In genomic region chr20:4607287-4607713, GRCh38 we compare ENCODE assay signal across 1 cellular context.
TF ChIP-seq lines count a peak whose summit lies in the region.

No MANE protein-coding gene starts in this region.

TF ChIP-seq in HepG2, 621 proteins besides CTCF, POLR2A, EP300 and RAD21 (continued from another document and continues in another):
- no peak for TF ChIP-seq ZHX2 (IDR thresholded peaks at IDR 0.05; ENCODE audit: low read depth)
- TF ChIP-seq ZHX2 (CRISPR knock-in tag; IDR thresholded peaks at IDR 0.05; ENCODE audit: borderline replicate concordance), result no peak
- no peak for TF ChIP-seq ZMYM2 (CRISPR knock-in tag; IDR thresholded peaks at IDR 0.05)
- no peak for TF ChIP-seq ZNF484 (CRISPR knock-in tag; IDR thresholded peaks at IDR 0.05; ENCODE audit: borderline replicate concordance, low read depth)
- TF ChIP-seq HNRNPLL (IDR thresholded peaks at IDR 0.05; ENCODE audit: low read depth, low read length, poor library complexity, severe bottlenecking), result no peak
- no peak for TF ChIP-seq ZNF607 (CRISPR knock-in tag; IDR thresholded peaks at IDR 0.05; ENCODE audit: borderline replicate concordance)
- no peak for TF ChIP-seq ZNF546 (CRISPR knock-in tag; conservative IDR thresholded peaks at IDR 0.05)
- no peak for TF ChIP-seq EZH2 (conservative IDR thresholded peaks at IDR 0.05; ENCODE audit: low read depth, low read length)
- TF ChIP-seq USF2 (IDR thresholded peaks at IDR 0.05; ENCODE audit: low read depth, low read length), result no peak
- TF ChIP-seq USF2 (CRISPR knock-in tag; IDR thresholded peaks at IDR 0.05; ENCODE audit: borderline replicate concordance), result no peak
- no peak for TF ChIP-seq FOSL1 (CRISPR knock-in tag; IDR thresholded peaks at IDR 0.05; ENCODE audit: borderline replicate concordance)
- 0 out of 2 replicates have a peak, but pooled peaks have one; percentile 54 for TF ChIP-seq FOXK1 (CRISPR knock-in tag; IDR thresholded peaks at IDR 0.05; ENCODE audit: borderline replicate concordance, low read depth)
- TF ChIP-seq DBP (CRISPR knock-in tag; IDR thresholded peaks at IDR 0.05; ENCODE audit: not compliant biosample characterization), result no peak
- peak; percentile 25 to 65; a peak in 2 of 4 replicates for TF ChIP-seq NR2F1 (CRISPR knock-in tag; IDR thresholded peaks at IDR 0.05)
- no peak for TF ChIP-seq IRF1 (CRISPR knock-in tag; IDR thresholded peaks at IDR 0.05; ENCODE audit: low read depth)
- no peak for TF ChIP-seq ZNF136 (CRISPR knock-in tag; IDR thresholded peaks at IDR 0.05; ENCODE audit: low read depth)
- no peak for TF ChIP-seq CENPT (CRISPR knock-in tag; IDR thresholded peaks at IDR 0.05; ENCODE audit: low read depth)
- no peak for TF ChIP-seq SMARCE1 (IDR thresholded peaks at IDR 0.05; ENCODE audit: borderline replicate concordance)
- TF ChIP-seq MED13 (CRISPR knock-in tag; IDR thresholded peaks at IDR 0.05), result no peak
- TF ChIP-seq MYNN (CRISPR knock-in tag; IDR thresholded peaks at IDR 0.05; ENCODE audit: low read depth), result no peak
- TF ChIP-seq ZNF274 (CRISPR knock-in tag; IDR thresholded peaks at IDR 0.05), result no peak
- TF ChIP-seq TFDP2 (CRISPR knock-in tag; IDR thresholded peaks at IDR 0.05), result no peak
- TF ChIP-seq AHDC1 (CRISPR knock-in tag; IDR thresholded peaks at IDR 0.05; ENCODE audit: borderline replicate concordance), result no peak
- no peak for TF ChIP-seq ZNF264 (CRISPR knock-in tag; IDR thresholded peaks at IDR 0.05)
- no peak for TF ChIP-seq ZNF788 (CRISPR knock-in tag; IDR thresholded peaks at IDR 0.05; ENCODE audit: borderline replicate concordance)
- 0 out of 2 replicates have a peak, but pooled peaks have one; percentile 39 for TF ChIP-seq ZGPAT (CRISPR knock-in tag; IDR thresholded peaks at IDR 0.05)
- no peak for TF ChIP-seq HDAC6 (IDR thresholded peaks at IDR 0.05; ENCODE audit: low read depth, low read length)
- peak; percentile 51; the same call in 1 of the 2 replicates for TF ChIP-seq RELA (CRISPR knock-in tag; IDR thresholded peaks at IDR 0.05)
- TF ChIP-seq MAFK (conservative IDR thresholded peaks at IDR 0.05 in 1 of 2, IDR thresholded peaks at IDR 0.05 in 1 of 2; ENCODE audit: low read length in 2 of 2), result no peak
- TF ChIP-seq ZNF530 (CRISPR knock-in tag; IDR thresholded peaks at IDR 0.05; ENCODE audit: low read depth), result no peak
- TF ChIP-seq ZNF563 (CRISPR knock-in tag; IDR thresholded peaks at IDR 0.05), result no peak
- TF ChIP-seq RBM39 (IDR thresholded peaks at IDR 0.05; ENCODE audit: low read depth, low read length, poor library complexity, severe bottlenecking), result no peak
- TF ChIP-seq ZNF18 (CRISPR knock-in tag; IDR thresholded peaks at IDR 0.05; ENCODE audit: insufficient replicate concordance), result no peak
- TF ChIP-seq ZNF768 (CRISPR knock-in tag; IDR thresholded peaks at IDR 0.05), result no peak
- TF ChIP-seq NFATC3 (CRISPR knock-in tag; IDR thresholded peaks at IDR 0.05), result no peak
- no peak for TF ChIP-seq ELF4 (CRISPR knock-in tag; IDR thresholded peaks at IDR 0.05; ENCODE audit: borderline replicate concordance)
- no peak for TF ChIP-seq ZNF329 (CRISPR knock-in tag; IDR thresholded peaks at IDR 0.05; ENCODE audit: low read depth)
- TF ChIP-seq CEBPB (IDR thresholded peaks at IDR 0.05; ENCODE audit: borderline replicate concordance, low read depth, low read length), result no peak
- TF ChIP-seq RFXAP (CRISPR knock-in tag; IDR thresholded peaks at IDR 0.05; ENCODE audit: borderline replicate concordance), result no peak
- no peak; the same call in 1 of the 2 replicates for TF ChIP-seq RXRA (CRISPR knock-in tag; IDR thresholded peaks at IDR 0.05)
- TF ChIP-seq ZNF430 (CRISPR knock-in tag; IDR thresholded peaks at IDR 0.05), result no peak
- TF ChIP-seq ZNF883 (CRISPR knock-in tag; IDR thresholded peaks at IDR 0.05; ENCODE audit: not compliant biosample characterization), result no peak
